In the genomic region with DNA sequence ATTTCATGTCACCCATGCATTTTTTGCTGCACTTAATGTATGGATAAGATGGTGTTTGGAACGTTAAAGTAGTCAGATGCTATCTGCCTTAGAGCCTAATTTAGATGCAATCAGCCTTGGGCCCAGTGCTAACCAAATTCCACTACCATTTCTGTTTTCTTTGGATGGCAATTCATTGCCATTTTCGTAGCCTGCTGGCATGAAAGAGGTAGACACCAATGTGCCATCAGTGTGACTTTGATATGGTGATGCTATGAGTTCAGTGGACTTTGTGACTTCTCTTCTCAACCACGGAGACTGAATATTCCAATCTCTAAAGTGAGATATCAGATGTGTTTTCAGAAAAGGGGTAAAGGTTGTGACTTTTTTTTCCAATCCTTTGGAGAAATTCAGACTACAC, we compare ENCODE assay signal across 1 cellular context.
TF ChIP-seq lines count a peak whose summit lies in the region.

No MANE protein-coding gene starts in this region.

TF ChIP-seq in HepG2, 621 proteins besides CTCF, POLR2A, EP300 and RAD21:
- TF ChIP-seq CBX5 (CRISPR knock-in tag; IDR thresholded peaks at IDR 0.05; ENCODE audit: borderline replicate concordance) = no peak
- TF ChIP-seq, protein P1, sequence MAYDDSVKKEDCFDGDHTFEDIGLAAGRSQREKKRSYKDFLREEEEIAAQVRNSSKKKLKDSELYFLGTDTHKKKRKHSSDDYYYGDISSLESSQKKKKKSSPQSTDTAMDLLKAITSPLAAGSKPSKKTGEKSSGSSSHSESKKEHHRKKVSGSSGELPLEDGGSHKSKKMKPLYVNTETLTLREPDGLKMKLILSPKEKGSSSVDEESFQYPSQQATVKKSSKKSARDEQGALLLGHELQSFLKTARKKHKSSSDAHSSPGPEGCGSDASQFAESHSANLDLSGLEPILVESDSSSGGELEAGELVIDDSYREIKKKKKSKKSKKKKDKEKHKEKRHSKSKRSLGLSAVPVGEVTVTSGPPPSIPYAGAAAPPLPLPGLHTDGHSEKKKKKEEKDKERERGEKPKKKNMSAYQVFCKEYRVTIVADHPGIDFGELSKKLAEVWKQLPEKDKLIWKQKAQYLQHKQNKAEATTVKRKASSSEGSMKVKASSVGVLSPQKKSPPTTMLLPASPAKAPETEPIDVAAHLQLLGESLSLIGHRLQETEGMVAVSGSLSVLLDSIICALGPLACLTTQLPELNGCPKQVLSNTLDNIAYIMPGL (CRISPR knock-in tag; IDR thresholded peaks at IDR 0.05; ENCODE audit: borderline replicate concordance in 1 of 2, low read depth in 1 of 2) = no peak
- no peak for TF ChIP-seq HDAC6 (IDR thresholded peaks at IDR 0.05; ENCODE audit: low read depth, low read length)
- TF ChIP-seq PHF5A (CRISPR knock-in tag; IDR thresholded peaks at IDR 0.05; ENCODE audit: low read depth, unreplicated experiment) = no peak
- no peak for TF ChIP-seq ZNF839 (CRISPR knock-in tag; IDR thresholded peaks at IDR 0.05; ENCODE audit: borderline replicate concordance)
- no peak for TF ChIP-seq YEATS4 (CRISPR knock-in tag; IDR thresholded peaks at IDR 0.05; ENCODE audit: borderline replicate concordance)
- no peak for TF ChIP-seq HDAC1 (CRISPR knock-in tag; IDR thresholded peaks at IDR 0.05)
- no peak for TF ChIP-seq PITX1 (CRISPR knock-in tag; IDR thresholded peaks at IDR 0.05)
- TF ChIP-seq, protein P2, sequence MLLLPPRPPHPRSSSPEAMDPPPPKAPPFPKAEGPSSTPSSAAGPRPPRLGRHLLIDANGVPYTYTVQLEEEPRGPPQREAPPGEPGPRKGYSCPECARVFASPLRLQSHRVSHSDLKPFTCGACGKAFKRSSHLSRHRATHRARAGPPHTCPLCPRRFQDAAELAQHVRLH (CRISPR knock-in tag; IDR thresholded peaks at IDR 0.05; ENCODE audit: borderline replicate concordance, low read depth) = no peak
- no peak for TF ChIP-seq NR2F2 (IDR thresholded peaks at IDR 0.05; ENCODE audit: borderline replicate concordance, low read depth)
- no peak for TF ChIP-seq FOXA3 (CRISPR knock-in tag; IDR thresholded peaks at IDR 0.05)
- no peak for TF ChIP-seq ZNF44 (CRISPR knock-in tag; IDR thresholded peaks at IDR 0.05)
- TF ChIP-seq ZNF646 (CRISPR knock-in tag; IDR thresholded peaks at IDR 0.05) = no peak
- no peak for TF ChIP-seq EZH2 (conservative IDR thresholded peaks at IDR 0.05; ENCODE audit: low read depth, low read length)
- TF ChIP-seq MLLT10 (CRISPR knock-in tag; IDR thresholded peaks at IDR 0.05) = no peak
- no peak for TF ChIP-seq ZNF207 (IDR thresholded peaks at IDR 0.05; ENCODE audit: borderline replicate concordance)
- TF ChIP-seq ZNF138 (CRISPR knock-in tag; IDR thresholded peaks at IDR 0.05; ENCODE audit: low read depth) = no peak
- no peak for TF ChIP-seq PAX8 (CRISPR knock-in tag; IDR thresholded peaks at IDR 0.05; ENCODE audit: borderline replicate concordance)
